In the genomic region with DNA sequence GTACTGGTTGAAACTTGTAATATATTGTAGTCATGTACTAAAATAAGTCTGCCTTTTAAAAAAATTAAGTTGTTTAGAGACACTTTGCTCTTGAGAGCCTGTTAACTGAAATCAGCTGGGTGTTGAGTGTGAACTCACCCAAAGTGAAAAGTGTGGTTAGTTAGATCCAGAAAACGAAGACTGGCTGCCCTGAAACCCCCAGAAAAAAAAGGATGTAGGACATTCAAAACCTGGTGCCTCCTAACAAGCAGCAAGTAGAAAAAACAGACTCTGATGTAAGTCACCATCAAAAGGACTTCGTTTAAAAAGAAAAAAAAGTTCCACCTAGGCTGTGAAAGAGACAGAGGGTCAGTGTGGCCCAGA, we compare ENCODE assay signal across 15 cellular contexts. TPM values are rescaled to one million over a fixed set of nuclear protein-coding genes. Genes with fewer than 3 reads are reported as not detected.
DNase-seq lines count a peak whose midpoint lies in the region; ATAC-seq and TF ChIP-seq lines count a peak whose summit lies in the region.
"Had no signal": no experiment of that assay in that cellular context is flagged by ENCODE, and none has a peak within 500 bp of the region (broad histone marks: within the 10 kb centered on the region; RNA-seq: fewer than 3 reads in every experiment).

No MANE protein-coding gene starts in this region.

- no peak overlapping the region for H3K4me3 ChIP-seq in right atrium auricular region
- no peak overlapping the region for H3K4me3 ChIP-seq in coronary artery
- H3K4me3 ChIP-seq in parathyroid adenoma (ENCODE audit: low read depth, low read length): no peak overlapping the region
- no peak overlapping the region for H3K4me3 ChIP-seq in vagina
- no peak overlapping the region for H3K4me3 ChIP-seq in MG63
- H3K4me3 ChIP-seq: adrenal gland, skin epidermis had no signal

- no peak overlapping the region for H2AFZ ChIP-seq in parathyroid adenoma

- H3K27ac ChIP-seq in right atrium auricular region: peak overlapping the region; percentile 77 to 86
- peak overlapping the region; percentile 58 to 84 for H3K27ac ChIP-seq in coronary artery
- peak overlapping the region; percentile 91 for H3K27ac ChIP-seq in parathyroid adenoma
- peak overlapping the region; percentile 50 for H3K27ac ChIP-seq in vagina

- no peaks in the 10 kb centered on the region for H3K27me3 ChIP-seq in right atrium auricular region
- H3K27me3 ChIP-seq in parathyroid adenoma (ENCODE audit: control insufficient read depth, insufficient read depth, low read length): no peaks in the 10 kb centered on the region
- H3K27me3 ChIP-seq in vagina: no peaks in the 10 kb centered on the region
- no peaks in the 10 kb centered on the region for H3K27me3 ChIP-seq in MG63
- H3K27me3 ChIP-seq: adrenal gland, dorsolateral prefrontal cortex had no signal

- no peak for DNase-seq in right atrium auricular region (ENCODE audit: low spot score)
- no peak for DNase-seq in left ventricle myocardium superior
- DNase-seq in coronary artery (ENCODE audit: low spot score): no peak
- DNase-seq in vagina (ENCODE audit: extremely low spot score in 2 of 2): no peak
- no peak for DNase-seq in SIG-M5 treated with dmso at 0.1 percent for 504 hours (lab: John Stamatoyannopoulos, UW; ENCODE audit: unreplicated experiment)
- DNase-seq in MG63: no peak
- DNase-seq: activated CD4-positive, alpha-beta T cell treated with anti-CD3 and anti-CD28 coated beads, Interleukin-2, amount 10 ng/mL, durations not matched to agents 24 days and 14 days; NCI-H1436; stimulated activated CD4-positive, alpha-beta T cell treated with anti-CD3 and anti-CD28 coated beads, Interleukin-2, amount 100 ng/mL, for 48 hours had no signal

- H3K4me2 ChIP-seq in parathyroid adenoma (ENCODE audit: low read length): no peak overlapping the region

- no peaks in the 10 kb centered on the region for H3K9me3 ChIP-seq in right atrium auricular region
- H3K9me3 ChIP-seq in parathyroid adenoma (ENCODE audit: control insufficient read depth, low read length): no peaks in the 10 kb centered on the region
- H3K9me3 ChIP-seq in vagina: no peaks in the 10 kb centered on the region
- no peaks in the 10 kb centered on the region for H3K9me3 ChIP-seq in MG63
- H3K9me3 ChIP-seq: adrenal gland had no signal

- TF ChIP-seq CTCF in right atrium auricular region (IDR thresholded peaks at IDR 0.05) (no peak), coronary artery (IDR thresholded peaks at IDR 0.05) (no peak), parathyroid adenoma (IDR thresholded peaks at IDR 0.05) (no peak), vagina (IDR thresholded peaks at IDR 0.05) (no peak)

- ATAC-seq in left ventricle myocardium superior: no peak
- ATAC-seq in HG02678 (IDR thresholded peaks at IDR 0.05; ENCODE audit: unreplicated experiment): no peak
- ATAC-seq: left lobe of liver had no signal

- no peak overlapping the region for H3K9ac ChIP-seq in parathyroid adenoma

- H3K4me1 ChIP-seq in right atrium auricular region (peaks cover 0 to 71% of the 10 kb centered on the region in 2 donors), parathyroid adenoma (peaks cover 56% of the 10 kb centered on the region), vagina (peaks cover 49% of the 10 kb centered on the region)

- intact Hi-C loops in left ventricle myocardium superior (cut with micrococcal nuclease): loop anchor here (5.0 kb wide), 1 partner anchor 116 kb away; a partner anchor contains a TSS
- intact Hi-C loops in vagina (cut with DNase I): loop anchor here (5.0 kb wide), 1 partner anchor 126 kb away; no protein-coding TSS in a partner anchor

- no peaks in the 10 kb centered on the region for H3K79me2 ChIP-seq in parathyroid adenoma

- H3K36me3 ChIP-seq in right atrium auricular region (peaks cover 28% of the 10 kb centered on the region), parathyroid adenoma (ENCODE audit: control insufficient read depth, insufficient read depth, low read length) (no peaks in the 10 kb centered on the region), vagina (peaks cover 0 to 38% of the 10 kb centered on the region in 2 donors), MG63 (peaks cover 3% of the 10 kb centered on the region; the same call in 1 of the 2 replicates)

- no peak for TF ChIP-seq POLR2A in vagina (IDR thresholded peaks at IDR 0.05)

RNA-seq across cellular contexts. Expression of a gene that starts 40.8 kb away (rescaled TPM):
- total RNA-seq in right atrium auricular region: 10 to 100 TPM in 1 of 2 donors, 1 to 10 TPM in 1; 6.6 to 14.3 TPM
- total RNA-seq in left ventricle myocardium superior: 7.1 TPM
- total RNA-seq in vagina: 13.3 TPM
- total RNA-seq in MG63 (2014; rRNA removed; shearing (Covaris generic); ENCODE audit: low replicate concordance): 50.0 and 56.7 TPM in 2 replicates
